Comparison of ENCODE assay signal across 8 cellular contexts in the genomic region with DNA sequence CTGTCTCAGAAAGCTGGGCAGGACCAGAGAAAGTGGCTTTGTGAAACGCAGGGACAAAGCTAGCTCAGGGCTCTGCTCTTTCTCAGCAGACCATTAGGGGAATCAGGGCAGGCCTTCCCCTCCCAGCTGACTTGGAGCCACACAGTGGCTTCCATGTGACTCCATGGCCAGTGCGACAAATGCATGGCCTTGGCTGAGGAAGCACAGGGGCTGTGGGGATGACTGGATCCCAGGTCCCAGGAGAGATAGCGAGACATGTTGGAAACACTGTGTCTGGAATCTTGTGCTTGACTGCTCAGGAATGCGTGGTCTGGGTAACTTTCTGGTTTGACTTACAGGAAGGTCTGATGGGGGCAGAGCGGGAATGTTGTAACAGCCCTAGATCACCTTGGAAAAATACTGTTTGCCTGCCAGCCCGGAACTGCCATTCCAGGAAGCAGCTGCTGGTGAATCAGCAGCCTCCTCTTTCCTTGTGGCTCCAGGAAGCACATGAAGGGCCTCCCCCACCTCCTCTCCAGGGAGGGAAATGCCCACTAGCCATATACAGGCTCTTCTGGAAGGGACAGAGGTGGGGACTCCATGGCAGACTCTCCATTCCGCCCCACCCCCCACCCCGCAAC.
A peak's percentile ranks its signal among the peaks of the same experiment; 100 is the strongest.
DNase-seq lines count a peak whose midpoint lies in the region; ATAC-seq and TF ChIP-seq lines count a peak whose summit lies in the region.

No MANE protein-coding gene starts in this region.

- no peak overlapping the region for H3K4me3 Mint-ChIP-seq in dendritic cell treated with granulocyte-macrophage colony-stimulating factor and Interleukin-4, amounts not matched to agents 40 ng/mL and 50 ng/mL, for 4 days
- H3K4me3 Mint-ChIP-seq in mesothelial cell of epicardium (no peak overlapping the region), glutamatergic neuron (ENCODE audit: unreplicated experiment) (no peak overlapping the region)

- intact Hi-C loops in dendritic cell treated with granulocyte-macrophage colony-stimulating factor and Interleukin-4, amounts not matched to agents 40 ng/mL and 50 ng/mL, for 4 days (cut with micrococcal nuclease), result loop anchor here (5.0 kb wide), 1 partner anchor 41 kb away; no protein-coding TSS in a partner anchor

- DNase-seq in COLO668 (lab: John Stamatoyannopoulos, UW; ENCODE audit: unreplicated experiment) (peak; percentile 70), NCI-H2196 (lab: John Stamatoyannopoulos, UW; ENCODE audit: unreplicated experiment) (peak; percentile 48), mesothelial cell of epicardium (ENCODE audit: low spot score in 2 of 2, unreplicated experiment in 2 of 2) (peak in 1 of 2 experiments; percentile 45), glutamatergic neuron (no peak)
- no peak for DNase-seq in stimulated activated CD4-positive, alpha-beta T cell treated with anti-CD3 and anti-CD28 coated beads, Interleukin-12 subunit alpha, Interleukin-12 subunit beta, amount 100 ng/mL, for 4 hours

- peak overlapping the region; percentile 87 for H3K27ac Mint-ChIP-seq in dendritic cell treated with granulocyte-macrophage colony-stimulating factor and Interleukin-4, amounts not matched to agents 40 ng/mL and 50 ng/mL, for 4 days
- H3K27ac Mint-ChIP-seq in mesothelial cell of epicardium, result peak overlapping the region; percentile 23
- H3K27ac Mint-ChIP-seq in glutamatergic neuron (ENCODE audit: unreplicated experiment), result no peak overlapping the region

- peaks cover 71% of the 10 kb centered on the region for H3K4me1 Mint-ChIP-seq in dendritic cell treated with granulocyte-macrophage colony-stimulating factor and Interleukin-4, amounts not matched to agents 40 ng/mL and 50 ng/mL, for 4 days (ENCODE audit: low read depth)
- H3K4me1 Mint-ChIP-seq in mesothelial cell of epicardium (peaks cover 39% of the 10 kb centered on the region), glutamatergic neuron (ENCODE audit: low read depth, unreplicated experiment) (peaks cover 9% of the 10 kb centered on the region)

- H3K27me3 Mint-ChIP-seq in dendritic cell treated with granulocyte-macrophage colony-stimulating factor and Interleukin-4, amounts not matched to agents 40 ng/mL and 50 ng/mL, for 4 days, result no peaks in the 10 kb centered on the region
- no peaks in the 10 kb centered on the region for H3K27me3 Mint-ChIP-seq in mesothelial cell of epicardium (ENCODE audit: low read depth)
- no peaks in the 10 kb centered on the region for H3K27me3 Mint-ChIP-seq in glutamatergic neuron (ENCODE audit: unreplicated experiment)

- ATAC-seq in GM21529 (IDR thresholded peaks at IDR 0.05; ENCODE audit: unreplicated experiment), result no peak
- ATAC-seq in GM21723 (IDR thresholded peaks at IDR 0.05; ENCODE audit: unreplicated experiment), result no peak

- TF ChIP-seq CTCF in mesothelial cell of epicardium (IDR thresholded peaks at IDR 0.05; ENCODE audit: unreplicated experiment), result no peak
- TF ChIP-seq CTCF in glutamatergic neuron (IDR thresholded peaks at IDR 0.05; ENCODE audit: partially characterized antibody, unreplicated experiment), result no peak

- H3K36me3 Mint-ChIP-seq in dendritic cell treated with granulocyte-macrophage colony-stimulating factor and Interleukin-4, amounts not matched to agents 40 ng/mL and 50 ng/mL, for 4 days (ENCODE audit: low read depth), result peaks cover 5% of the 10 kb centered on the region
- H3K36me3 Mint-ChIP-seq in mesothelial cell of epicardium (no peaks in the 10 kb centered on the region), glutamatergic neuron (ENCODE audit: unreplicated experiment) (no peaks in the 10 kb centered on the region)

- no peaks in the 10 kb centered on the region for H3K9me3 Mint-ChIP-seq in dendritic cell treated with granulocyte-macrophage colony-stimulating factor and Interleukin-4, amounts not matched to agents 40 ng/mL and 50 ng/mL, for 4 days
- H3K9me3 Mint-ChIP-seq in mesothelial cell of epicardium (peaks cover 3% of the 10 kb centered on the region), glutamatergic neuron (ENCODE audit: unreplicated experiment) (peaks cover 1% of the 10 kb centered on the region)

Comparison
In these comparisons a context has a peak if more than half of its experiments do, and no peak if none do; other contexts are left out.
1. DNase-seq: peak in COLO668 (single experiment) and NCI-H2196 (single experiment); none in stimulated activated CD4-positive, alpha-beta T cell treated with anti-CD3 and anti-CD28 coated beads, Interleukin-12 subunit alpha, Interleukin-12 subunit beta, amount 100 ng/mL, for 4 hours (single experiment) and glutamatergic neuron (single experiment).